ENCODE assay signal across 8 cellular contexts in the genomic region with DNA sequence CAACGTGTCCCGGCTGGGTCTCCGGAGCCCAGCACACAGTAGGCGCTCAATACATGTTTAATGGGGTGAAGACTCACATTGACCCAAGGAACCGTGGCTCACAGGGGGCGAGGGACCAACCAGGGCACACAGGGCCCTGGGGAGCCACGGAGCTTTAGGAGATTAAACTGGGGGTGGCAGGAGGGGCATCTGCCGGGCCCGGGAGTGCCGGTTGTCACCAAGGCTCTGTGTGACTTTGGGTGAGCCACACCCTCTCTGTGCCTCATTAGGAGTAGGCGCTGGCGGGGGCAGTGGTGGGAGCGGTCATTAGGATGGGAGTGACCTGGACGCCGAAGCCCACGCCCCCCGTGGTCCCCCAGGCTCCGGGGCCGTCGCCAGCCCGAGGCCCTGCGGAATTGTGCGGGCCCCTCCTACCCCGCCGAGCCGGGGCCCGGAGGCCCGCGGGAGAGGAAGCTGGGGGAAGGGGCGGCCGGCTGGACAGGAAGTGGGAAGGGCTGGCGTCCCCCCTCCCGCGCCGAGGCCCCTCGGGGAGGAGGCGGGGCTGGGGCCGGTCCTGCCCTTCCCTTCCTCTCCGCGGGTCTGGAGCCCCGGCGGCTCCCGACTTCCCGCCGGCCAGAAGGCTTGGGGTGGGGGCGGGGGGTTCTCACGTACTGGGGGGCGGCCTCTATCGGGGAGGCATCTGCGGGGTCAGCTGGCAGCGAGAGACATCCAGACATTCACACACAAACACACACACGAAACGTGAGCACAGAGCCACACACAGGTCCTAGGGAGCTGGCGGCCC. TPM values are rescaled to one million over a fixed set of nuclear protein-coding genes. Genes with fewer than 3 reads are reported as not detected.
DNase-seq lines count a peak whose midpoint lies in the region; ATAC-seq and TF ChIP-seq lines count a peak whose summit lies in the region.

No MANE protein-coding gene starts in this region.

- H3K9me3 ChIP-seq in esophagus (ENCODE audit: control insufficient read depth in 2 of 2, insufficient read depth in 1 of 2, low read depth in 1 of 2, low read length in 1 of 2) = no peaks in the 10 kb centered on the region
- H3K9me3 ChIP-seq in uterus = no peaks in the 10 kb centered on the region

- peak overlapping the region; percentile 82 for H3K27ac Mint-ChIP-seq in activated T-cell treated with anti-CD3 and anti-CD28 coated beads, Interleukin-2, amount 50 U/mL, for 72 hours

- peak overlapping the region; percentile 83 for H3K27ac ChIP-seq in VCaP
- H3K27ac ChIP-seq in esophagus (ENCODE audit: low read depth in 2 of 2, low read length in 1 of 2) = peak overlapping the region; percentile 80 to 88
- H3K27ac ChIP-seq in uterus = peak overlapping the region; percentile 90 to 93

- intact Hi-C loops in uterus (cut with DNase I; ENCODE audit: low total_unique reads) = loop anchor here (10.0 kb wide), 1 partner anchor 73 kb away; the partner anchor contains the start of gene PGPEP1

- H3K36me3 ChIP-seq in esophagus (ENCODE audit: control insufficient read depth in 2 of 2, insufficient read depth in 2 of 2, low read length in 1 of 2) (no peaks in the 10 kb centered on the region), uterus (no peaks in the 10 kb centered on the region)

- TF ChIP-seq POLR2A in NB4 (IDR thresholded peaks at IDR 0.05; ENCODE audit: extremely low read depth, insufficient read length) (peak; percentile 31), uterus (IDR thresholded peaks at IDR 0.05) (peak in 1 of 2 donors; percentile 66)

- H3K27me3 ChIP-seq in esophagus (ENCODE audit: control insufficient read depth in 1 of 2, insufficient read depth in 2 of 2, low read length in 2 of 2) (no peaks in the 10 kb centered on the region), uterus (no peaks in the 10 kb centered on the region)

- H3K4me3 Mint-ChIP-seq in activated T-cell treated with anti-CD3 and anti-CD28 coated beads, Interleukin-2, amount 50 U/mL, for 72 hours = peak overlapping the region; percentile 87 to 88

- H3K36me3 Mint-ChIP-seq in activated T-cell treated with anti-CD3 and anti-CD28 coated beads, Interleukin-2, amount 50 U/mL, for 72 hours (ENCODE audit: insufficient read depth in 2 of 2) = peaks cover 0 to 3% of the 10 kb centered on the region in 2 donors

- peaks cover 73% of the 10 kb centered on the region for H3K4me1 Mint-ChIP-seq in activated T-cell treated with anti-CD3 and anti-CD28 coated beads, Interleukin-2, amount 50 U/mL, for 72 hours (ENCODE audit: low read depth)

- no peak for TF ChIP-seq CTCF in NB4 (IDR thresholded peaks at IDR 0.05; ENCODE audit: low read depth, low read length)
- TF ChIP-seq CTCF in VCaP (conservative IDR thresholded peaks at IDR 0.05) = no peak
- TF ChIP-seq CTCF in uterus (IDR thresholded peaks at IDR 0.05) = peak in 1 of 4 experiments; percentile 2

- no peaks in the 10 kb centered on the region for H3K9me3 Mint-ChIP-seq in activated T-cell treated with anti-CD3 and anti-CD28 coated beads, Interleukin-2, amount 50 U/mL, for 72 hours

- WGBS in esophagus, 2 donors = 0 to 1% methylated on average over 34 to 54 of the region's 54 CpGs

- H3K4me3 ChIP-seq in NB4 (ENCODE audit: low read depth, low read length) (peak overlapping the region; percentile 21), esophagus (ENCODE audit: low read depth in 1 of 2, low read length in 2 of 2) (peak overlapping the region; percentile 14 to 18), uterus (peak overlapping the region; percentile 36 to 46)

- ATAC-seq in activated T-cell treated with anti-CD3 and anti-CD28 coated beads, Interleukin-2, amount 50 U/mL, for 72 hours (replicated peaks in 1 of 2) = peak in 1 of 2 donors; percentile 7
- ATAC-seq in GM19455 (IDR thresholded peaks at IDR 0.05; ENCODE audit: unreplicated experiment) = no peak

- DNase-seq in activated T-cell treated with anti-CD3 and anti-CD28 coated beads, Interleukin-2, amount 50 U/mL, for 72 hours = peak; percentile 44 to 52
- DNase-seq in activated T-cell treated with anti-CD3 and anti-CD28 coated beads, Interleukin-2, amount 50 U/mL, for 1 hour = no peak
- peak; percentile 92 for DNase-seq in NB4 (ENCODE audit: low read depth)
- peak; percentile 70 for DNase-seq in mucosa of gallbladder (ENCODE audit: low spot score)
- DNase-seq in uterus = peak; percentile 81 to 86

- H3K4me1 ChIP-seq in esophagus (ENCODE audit: control insufficient read depth in 2 of 2, insufficient read depth in 2 of 2, low read length in 1 of 2) (peaks cover 5 to 39% of the 10 kb centered on the region in 2 donors), uterus (peaks cover 0 to 34% of the 10 kb centered on the region in 2 donors)

- H3K27me3 Mint-ChIP-seq in activated T-cell treated with anti-CD3 and anti-CD28 coated beads, Interleukin-2, amount 50 U/mL, for 72 hours (ENCODE audit: low read depth) = peaks cover 40% of the 10 kb centered on the region

RNA-seq across cellular contexts. Expression of gene SSBP4, which starts 1.8 kb away (rescaled TPM):
- total RNA-seq in activated T-cell treated with anti-CD3 and anti-CD28 coated beads, Interleukin-2, amount 50 U/mL, for 72 hours = 10 to 100 TPM; 46.8 to 48.1 TPM
- 10 to 100 TPM; 25.4 to 25.9 TPM for polyA plus RNA-seq in esophagus
- 68.1 TPM for total RNA-seq in mucosa of gallbladder
- 100 to 1,000 TPM in 1 of 4 donors, 10 to 100 TPM in 3; 23.6 to 105 (median 54.8) TPM for total RNA-seq in uterus

RNA-seq across cellular contexts. Expression of gene LRRC25, which starts 20.0 kb away (rescaled TPM):
- total RNA-seq in activated T-cell treated with anti-CD3 and anti-CD28 coated beads, Interleukin-2, amount 50 U/mL, for 72 hours = not detected
- polyA plus RNA-seq in esophagus = under 1 TPM; 0.55 to 0.66 TPM
- 7.8 TPM for total RNA-seq in mucosa of gallbladder
- total RNA-seq in uterus = 1 to 10 TPM in 2 of 4 donors, under 1 TPM in 1, not detected in 1; 0.51 to 2.3 (median 1.9) TPM

RNA-seq across cellular contexts. Expression of gene ISYNA1, which starts 20.5 kb away (rescaled TPM):
- 10 to 100 TPM; 20.5 to 24.8 TPM for total RNA-seq in activated T-cell treated with anti-CD3 and anti-CD28 coated beads, Interleukin-2, amount 50 U/mL, for 72 hours
- 10 to 100 TPM; 17.5 to 42.7 TPM for polyA plus RNA-seq in esophagus
- total RNA-seq in mucosa of gallbladder (37.1 TPM), uterus (100 to 1,000 TPM in 2 of 4 donors, 10 to 100 TPM in 2; 56.8 to 152 (median 106) TPM)

RNA-seq across cellular contexts. Expression of gene GDF15, which starts 31.5 kb away (rescaled TPM):
- under 1 TPM in 1 of 2 donors, not detected in 1; 0.60 TPM for total RNA-seq in activated T-cell treated with anti-CD3 and anti-CD28 coated beads, Interleukin-2, amount 50 U/mL, for 72 hours
- 1 to 10 TPM in 1 of 2 donors, under 1 TPM in 1; 0.24 to 2.8 TPM for polyA plus RNA-seq in esophagus
- total RNA-seq in mucosa of gallbladder (76.0 TPM), uterus (10 to 100 TPM in 1 of 4 donors, 1 to 10 TPM in 1, under 1 TPM in 2; 0.41 to 13.1 (median 1.6) TPM)
